Comparison of ENCODE assay signal across 8 cellular contexts in genomic region chr2:106030287-106031268, GRCh38.
DNase-seq lines count a peak whose midpoint lies in the region; ATAC-seq and TF ChIP-seq lines count a peak whose summit lies in the region.

No MANE protein-coding gene starts in this region.

- peak; percentile 88 for ATAC-seq in stimulated activated naive CD8-positive, alpha-beta T cell treated with anti-CD3 and anti-CD28 coated beads, Interleukin-15, Interleukin-2, amounts not matched to agents 100 U/mL and 50 U/mL, for 24 hours
- ATAC-seq in GM21390 (IDR thresholded peaks at IDR 0.05; ENCODE audit: unreplicated experiment) (no peak), GM19328 (IDR thresholded peaks at IDR 0.05; ENCODE audit: unreplicated experiment) (no peak)

- DNase-seq in Daoy (ENCODE audit: low read depth) (peak; percentile 49), HT1080 (ENCODE audit: low read depth) (peak; percentile 58), cardiac fibroblast (ENCODE audit: low read depth in 2 of 2) (peak; percentile 61 to 96), middle frontal gyrus (ENCODE audit: extremely low spot score, low spot score) (peak; percentile 14), DMS153 (lab: John Stamatoyannopoulos, UW) (no peak)
- DNase-seq in stimulated activated naive CD8-positive, alpha-beta T cell treated with anti-CD3 and anti-CD28 coated beads, Interleukin-15, Interleukin-2, amounts not matched to agents 100 U/mL and 50 U/mL, for 24 hours = peak; percentile 69

- no peak overlapping the region for H3K4me3 ChIP-seq in cardiac fibroblast (replicated peaks in 1 of 2; ENCODE audit: low read depth in 2 of 2, low read length in 2 of 2)

- no peak for TF ChIP-seq CTCF in cardiac fibroblast (IDR thresholded peaks at IDR 0.05; ENCODE audit: low read depth, low read length)
